Comparison of ENCODE assay signal across 14 cellular contexts in the genomic region with DNA sequence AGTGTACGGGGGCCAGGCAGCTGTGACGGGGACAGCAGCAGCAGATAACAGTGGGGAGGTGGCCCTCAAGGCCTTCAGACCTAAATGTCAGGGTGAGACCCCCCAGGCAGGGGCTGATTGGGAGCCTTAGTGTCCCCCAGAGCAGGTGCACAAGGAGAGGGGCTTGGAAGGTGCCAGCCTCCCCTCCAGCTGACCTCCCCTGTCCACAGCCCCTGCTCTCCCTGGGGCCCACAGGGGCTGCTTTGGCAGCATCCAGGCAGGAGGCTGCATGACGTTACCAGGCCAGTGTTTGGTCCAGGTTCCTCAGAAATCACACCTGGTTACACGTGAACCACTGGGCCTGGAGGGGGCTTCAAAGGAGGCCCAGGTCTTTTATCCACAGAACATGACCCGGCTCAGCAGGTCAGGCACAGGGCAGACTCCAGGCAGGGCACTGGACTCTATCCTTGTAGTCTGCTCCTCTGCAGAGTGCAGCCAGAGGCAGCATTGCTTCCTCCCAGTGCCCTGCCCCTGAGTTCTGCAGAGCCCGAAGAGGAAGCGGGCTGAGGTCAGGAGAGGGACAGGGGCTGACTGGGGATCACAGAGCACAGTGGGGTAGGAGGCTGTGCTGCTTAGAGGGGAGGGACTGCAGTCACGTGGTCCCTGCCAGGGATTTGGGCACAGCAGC. TPM values are rescaled to one million over a fixed set of nuclear protein-coding genes. Genes with fewer than 3 reads are reported as not detected.
DNase-seq lines count a peak whose midpoint lies in the region; ATAC-seq and TF ChIP-seq lines count a peak whose summit lies in the region.
"Had no signal": no experiment of that assay in that cellular context is flagged by ENCODE, and none has a peak within 500 bp of the region (broad histone marks: within the 10 kb centered on the region; RNA-seq: fewer than 3 reads in every experiment).

No MANE protein-coding gene starts in this region.

- no peak overlapping the region for H3K4me3 Mint-ChIP-seq in MCF 10A (ENCODE audit: unreplicated experiment)

- DNase-seq in Right ventricle myocardium inferior (ENCODE audit: missing footprints) (peak; percentile 46), left cardiac atrium (no peak), WERI-Rb-1 (no peak), left colon (peak; percentile 45 to 58), transverse colon (peak; percentile 50), MCF 10A (ENCODE audit: unreplicated experiment) (no peak), NCI-H1930 (lab: John Stamatoyannopoulos, UW) (no peak)
- DNase-seq: ACHN, activated gamma-delta T cell treated with Interleukin-2 at 50 U/mL for 16 hours, brain microvascular endothelial cell, RPMI8226, spleen had no signal

- no peak for TF ChIP-seq EP300 in transverse colon (IDR thresholded peaks at IDR 0.05; ENCODE audit: low read depth)

- no peaks in the 10 kb centered on the region for H3K27me3 ChIP-seq in WERI-Rb-1 (ENCODE audit: insufficient read depth, low read depth, severe bottlenecking)
- H3K27me3 ChIP-seq in transverse colon, result peaks cover 10% of the 10 kb centered on the region

- H3K27me3 Mint-ChIP-seq in MCF 10A (ENCODE audit: insufficient read depth, unreplicated experiment), result no peaks in the 10 kb centered on the region

- no TSS peak for BruUV-seq in MCF 10A (replicated peaks; lab: Mats Ljungman, UMichigan)

- intact Hi-C loops in Right ventricle myocardium inferior (cut with DNase I), result no loop called here
- intact Hi-C loops in left cardiac atrium (cut with DNase I), result no loop called here
- intact Hi-C loops in left colon (cut with DNase I, micrococcal nuclease), result no loop called here
- intact Hi-C loops in transverse colon (cut with DNase I; ENCODE audit: low total_unique reads), result no loop called here
- intact Hi-C loops in MCF 10A (cut with micrococcal nuclease), result no loop called here

- H3K27ac ChIP-seq in WERI-Rb-1, result peak overlapping the region; percentile 98
- H3K27ac ChIP-seq in transverse colon, result peak overlapping the region; percentile 89 to 95 (median 94)
- H3K27ac ChIP-seq: brain microvascular endothelial cell, thoracic aorta had no signal

- POLR2A ChIA-PET in MCF 10A (lab: Yijun Ruan, JAX), result interaction anchor here (4.2 kb wide), 1 partner anchor 7 kb away, joined by 32 read pairs; no protein-coding TSS in a partner anchor

- WGBS in transverse colon (ENCODE audit: low coverage in 1 of 2), 2 donors, result 58% methylated on average over 7 of the region's 8 CpGs; no CpG with 5 or more reads in 1 of the 2 donors

- H3K9me3 ChIP-seq in WERI-Rb-1 (ENCODE audit: severe bottlenecking) (no peaks in the 10 kb centered on the region), transverse colon (no peaks in the 10 kb centered on the region)
- H3K9me3 ChIP-seq: spleen, thoracic aorta had no signal

- peak; percentile 25 for TF ChIP-seq POLR2A in transverse colon (IDR thresholded peaks at IDR 0.05)

- TF ChIP-seq CTCF in WERI-Rb-1 (IDR thresholded peaks at IDR 0.05; ENCODE audit: low read depth, low read length), result no peak
- TF ChIP-seq CTCF in transverse colon (IDR thresholded peaks at IDR 0.05), result no peak
- no peak for TF ChIP-seq CTCF in MCF 10A (IDR thresholded peaks at IDR 0.05; ENCODE audit: unreplicated experiment)

- H3K4me1 ChIP-seq in transverse colon, result peaks cover 47 to 79% (median 73%) of the 10 kb centered on the region in 4 donors

- H3K9me3 Mint-ChIP-seq in MCF 10A (ENCODE audit: unreplicated experiment), result no peaks in the 10 kb centered on the region

- H3K4me3 ChIP-seq in WERI-Rb-1 (ENCODE audit: low read depth, low read length), result no peak overlapping the region
- H3K4me3 ChIP-seq in transverse colon, result no peak overlapping the region
- H3K4me3 ChIP-seq: spleen, thoracic aorta had no signal

- peaks cover 15% of the 10 kb centered on the region for H3K36me3 Mint-ChIP-seq in MCF 10A (ENCODE audit: insufficient read depth, unreplicated experiment)

- no peak for ATAC-seq in Right ventricle myocardium inferior
- no peak for ATAC-seq in left cardiac atrium
- ATAC-seq in left colon, result peak; percentile 42
- ATAC-seq in GM19463 (IDR thresholded peaks at IDR 0.05; ENCODE audit: unreplicated experiment), result no peak

- CTCF ChIA-PET in MCF 10A (lab: Yijun Ruan, JAX), result no interaction called here

- H3K27ac Mint-ChIP-seq in MCF 10A (ENCODE audit: low read depth, unreplicated experiment), result no peak overlapping the region

- H3K4me1 Mint-ChIP-seq in MCF 10A (ENCODE audit: insufficient read depth, unreplicated experiment), result peaks cover 8% of the 10 kb centered on the region

- H3K36me3 ChIP-seq in WERI-Rb-1 (peaks cover 18% of the 10 kb centered on the region), transverse colon (no peaks in the 10 kb centered on the region)
- H3K36me3 ChIP-seq: brain microvascular endothelial cell, thoracic aorta had no signal

- in situ Hi-C loops in transverse colon (cut with MboI; ENCODE audit: low pct_ligation_motif_present in 1 of 4, low pct_unique_long_range_greater_than_20kb in 1 of 4, low sequenced_read_pairs in 3 of 4), result no loop called here

RNA-seq across cellular contexts. Expression of a gene that starts 2.6 kb away (rescaled TPM):
- 5.6 TPM for total RNA-seq in Right ventricle myocardium inferior
- total RNA-seq in left cardiac atrium, result 1 to 10 TPM; 6.0 to 8.5 TPM
- 10 to 100 TPM; 10.1 to 10.6 TPM for total RNA-seq in left colon
- 10 to 100 TPM; 12.2 to 38.2 (median 14.1) TPM for total RNA-seq in transverse colon
- 10.2 and 15.8 TPM in 2 replicates for total RNA-seq in MCF 10A (2022)

RNA-seq across cellular contexts. Expression of a gene that starts 3.8 kb away (rescaled TPM):
- total RNA-seq in Right ventricle myocardium inferior (577 TPM), left cardiac atrium (100 to 1,000 TPM; 407 to 412 TPM), left colon (1,000 to 10,000 TPM; 1,945 to 3,680 TPM), transverse colon (1,000 to 10,000 TPM in 3 of 4 donors, 100 to 1,000 TPM in 1; 504 to 5,877 (median 3,263) TPM), MCF 10A (2022) (5.7 and 8.5 TPM in 2 replicates)

RNA-seq across cellular contexts. Expression of a gene that starts 36.1 kb away (rescaled TPM):
- 16.1 TPM for total RNA-seq in Right ventricle myocardium inferior
- 10 to 100 TPM; 15.2 to 23.6 TPM for total RNA-seq in left cardiac atrium
- 10 to 100 TPM; 27.0 to 29.9 TPM for total RNA-seq in left colon
- 10 to 100 TPM; 10.8 to 26.3 (median 23.9) TPM for total RNA-seq in transverse colon
- 30.9 and 35.3 TPM in 2 replicates for total RNA-seq in MCF 10A (2022)

RNA-seq across cellular contexts. Expression of a gene that starts 36.4 kb away (rescaled TPM):
- total RNA-seq in Right ventricle myocardium inferior (49.3 TPM), left cardiac atrium (10 to 100 TPM; 37.8 to 42.5 TPM), left colon (10 to 100 TPM; 27.4 to 33.4 TPM), transverse colon (10 to 100 TPM in 2 of 4 donors, 1 to 10 TPM in 1, not detected in 1; 1.5 to 17.1 (median 15.2) TPM), MCF 10A (2022) (68.9 and 70.8 TPM in 2 replicates)

Comparison
In these comparisons a context has a peak if more than half of its experiments do, and no peak if none do; other contexts are left out.
1. DNase-seq: peak in Right ventricle myocardium inferior (single experiment), left colon (2 of 2) and transverse colon (single experiment); none in left cardiac atrium (single experiment), WERI-Rb-1 (single experiment), MCF 10A (single experiment) and NCI-H1930 (0 of 2).
2. RNA of a gene that starts 3.8 kb away (total RNA-seq): 504 to 5,877 TPM in transverse colon, 1,945 to 3,680 TPM in left colon, 577 TPM in Right ventricle myocardium inferior (single experiment) and 407 to 412 TPM in left cardiac atrium; 5.7 to 8.5 TPM in MCF 10A; every median in the first group is over 10 times any median in the second.